ENCODE assay signal across 8 cellular contexts in the genomic region with DNA sequence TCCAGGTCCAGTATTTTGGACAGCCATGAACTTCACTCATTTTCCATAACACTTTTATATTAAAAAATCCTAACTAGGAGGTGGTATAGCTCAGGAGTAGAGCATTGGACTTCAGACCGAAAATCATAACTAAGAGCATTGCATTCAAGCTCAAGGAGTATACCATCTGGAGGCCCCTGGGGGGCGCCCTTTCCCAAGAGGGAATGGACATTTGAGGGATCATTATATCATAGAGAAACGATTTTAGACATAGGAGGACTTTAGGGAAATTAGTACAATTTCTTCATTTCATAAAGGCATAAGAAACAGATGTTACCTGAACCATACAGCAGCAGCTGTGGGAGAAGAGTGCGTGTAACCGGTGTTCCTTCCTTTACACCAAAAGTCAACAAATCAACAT. TPM values are rescaled to one million over a fixed set of nuclear protein-coding genes. Genes with fewer than 3 reads are reported as not detected.
DNase-seq lines count a peak whose midpoint lies in the region; ATAC-seq and TF ChIP-seq lines count a peak whose summit lies in the region.

No MANE protein-coding gene starts in this region.

- no peak overlapping the region for H3K4me2 ChIP-seq in PC-9

- intact Hi-C loops in PC-9 (cut with micrococcal nuclease; ENCODE audit: unreplicated experiment) (no loop called here), tibial artery (cut with DNase I; ENCODE audit: low total_unique reads) (loop anchor here (10.0 kb wide), 1 partner anchor 142 kb away; the partner anchor contains the start of gene FBXO34)

- TF ChIP-seq CTCF in AG09319 (IDR thresholded peaks at IDR 0.05; ENCODE audit: low read depth, low read length) (peak; percentile 23), GM12864 (IDR thresholded peaks at IDR 0.05; ENCODE audit: low read depth, low read length, missing control alignments) (peak; percentile 44), PC-9 (conservative IDR thresholded peaks at IDR 0.05) (peak; percentile 69), tibial artery (IDR thresholded peaks at IDR 0.05) (peak in 1 of 2 experiments; percentile 9)

- POLR2A ChIA-PET in PC-9 (lab: Charles Lee; ENCODE audit: unreplicated experiment) = interaction anchor here (0.6 kb wide), 2 partner anchors 124 to 603 kb away, joined by 3 to 7 read pairs; no protein-coding TSS in a partner anchor

- DNase-seq in AG09319 (ENCODE audit: extremely low read depth, low read depth) = no peak
- DNase-seq in GM12864 (ENCODE audit: low read depth) = no peak
- DNase-seq in PC-9 = peak in 1 of 2 experiments; percentile 9
- peak; percentile 20 for DNase-seq in fibroblast of peridontal ligament (ENCODE audit: extremely low read depth)
- no peak for DNase-seq in tibial artery
- DNase-seq in GM19238 (ENCODE audit: insufficient read length, low spot score) = no peak
- no peak for DNase-seq in Ammon's horn (ENCODE audit: low spot score)

- H3K36me3 ChIP-seq in PC-9 (ENCODE audit: low read depth) (no peaks in the 10 kb centered on the region), tibial artery (no peaks in the 10 kb centered on the region)

- H3K4me3 ChIP-seq in GM12864 (ENCODE audit: low read depth, low read length) = no peak overlapping the region
- no peak overlapping the region for H3K4me3 ChIP-seq in PC-9
- no peak overlapping the region for H3K4me3 ChIP-seq in tibial artery

- no peaks in the 10 kb centered on the region for H3K9me2 ChIP-seq in PC-9 (ENCODE audit: insufficient read depth)

- H3K4me1 ChIP-seq in PC-9 (replicated peaks; ENCODE audit: insufficient read depth) (peaks cover 19% of the 10 kb centered on the region), tibial artery (peaks cover 0 to 9% (median 7%) of the 10 kb centered on the region in 4 donors)

- no peak overlapping the region for H3K27ac ChIP-seq in PC-9
- no peak overlapping the region for H3K27ac ChIP-seq in tibial artery

- H3K27me3 ChIP-seq in PC-9 (ENCODE audit: insufficient read depth, low read depth) (no peaks in the 10 kb centered on the region), tibial artery (no peaks in the 10 kb centered on the region)

- H4K20me1 ChIP-seq in PC-9 (ENCODE audit: insufficient read depth) = no peaks in the 10 kb centered on the region

- H3K79me2 ChIP-seq in PC-9 (ENCODE audit: low read depth) = 0 out of 2 replicates have a peak, but pooled peaks cover 4% of the 10 kb centered on the region

- BruUV-seq in PC-9 (replicated peaks; lab: Mats Ljungman, UMichigan) = no TSS peak

- CTCF ChIA-PET in PC-9 (lab: Charles Lee) = interaction anchor here (0.6 to 2.4 kb wide), 3 partner anchors 11 to 178 kb away, joined by 3 to 10 read pairs (median 7); no protein-coding TSS in a partner anchor

- ATAC-seq in HG03159 (IDR thresholded peaks at IDR 0.05; ENCODE audit: unreplicated experiment) = no peak

- no peak overlapping the region for H2AFZ ChIP-seq in PC-9

- H3F3A ChIP-seq in PC-9 (ENCODE audit: insufficient read depth, low read depth) = peaks cover 16% of the 10 kb centered on the region

- H3K9me3 ChIP-seq in PC-9 (ENCODE audit: insufficient read depth, low read depth) (no peaks in the 10 kb centered on the region), tibial artery (no peaks in the 10 kb centered on the region)

RNA-seq across cellular contexts. Expression of gene ATG14, which starts 5.2 kb away (rescaled TPM):
- 13.6 and 14.6 TPM in 2 replicates for total RNA-seq in PC-9 (2021)

RNA-seq across cellular contexts. Expression of gene TBPL2, which starts 23.6 kb away (rescaled TPM):
- not detected in 2 replicates for total RNA-seq in PC-9 (2021)
